Comparison of ENCODE assay signal across 8 cellular contexts in the genomic region with DNA sequence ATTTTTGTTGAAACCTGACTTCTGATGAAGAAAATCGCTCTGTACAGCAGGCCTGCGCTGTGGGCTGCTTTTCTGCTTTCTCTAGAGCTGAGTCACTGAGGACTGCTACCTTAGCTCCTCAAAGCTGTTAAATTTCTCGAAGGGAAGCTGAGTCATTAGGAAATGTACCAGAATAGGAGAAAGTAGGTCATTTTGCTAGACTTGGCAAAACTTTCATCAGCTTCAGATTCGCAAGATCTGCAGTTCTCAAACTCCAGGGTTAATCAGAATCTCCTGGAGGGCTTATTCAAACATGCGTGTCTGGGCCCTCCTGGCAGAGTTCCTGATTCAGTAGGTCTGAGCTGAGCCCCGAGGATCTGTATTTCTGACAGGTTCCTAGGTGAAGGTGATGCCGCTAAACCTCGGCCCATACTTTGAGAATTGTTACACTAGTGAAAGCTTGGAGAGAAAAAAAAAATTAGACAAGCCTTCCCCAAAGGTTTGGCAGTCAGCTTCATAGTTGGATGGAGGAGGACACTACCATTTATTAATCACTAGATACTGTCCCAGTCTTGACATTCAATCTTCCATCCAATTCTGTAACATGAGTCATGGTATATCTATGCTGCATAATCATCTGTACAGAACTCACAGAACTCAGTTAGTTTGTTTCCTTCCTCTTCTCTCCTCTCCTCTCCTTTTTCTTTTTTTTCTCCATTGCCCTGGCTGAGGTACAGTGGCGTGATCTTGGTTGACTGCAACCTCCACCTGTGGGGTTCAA.
DNase-seq lines count a peak whose midpoint lies in the region; ATAC-seq, FAIRE-seq and TF ChIP-seq lines count a peak whose summit lies in the region.

No MANE protein-coding gene starts in this region.

- H3K4me3 ChIP-seq in keratinocyte (ENCODE audit: control insufficient read depth in 2 of 3, extremely low read depth in 1 of 3, insufficient read depth in 2 of 3, low read depth in 1 of 3, low read length in 3 of 3) = peak overlapping the region in 2 of 3 experiments; percentile 29 to 55
- no peak overlapping the region for H3K4me3 ChIP-seq in suprapubic skin

- no peaks in the 10 kb centered on the region for H3K36me3 Mint-ChIP-seq in activated CD8-positive, alpha-beta T cell treated with anti-CD3 and anti-CD28 coated beads for 36 hours (ENCODE audit: low read depth)
- H3K36me3 Mint-ChIP-seq in activated CD8-positive, alpha-beta T cell treated with anti-CD3 and anti-CD28 coated beads, Interleukin-2, amount 10 ng/mL, durations not matched to agents 7 days and 5 days (ENCODE audit: low read depth) = no peaks in the 10 kb centered on the region

- 38% methylated on average over 8 of the region's 9 CpGs for WGBS in suprapubic skin

- peak overlapping the region; percentile 77 for H3K4me2 ChIP-seq in keratinocyte (ENCODE audit: control insufficient read depth, extremely low read depth, insufficient read depth, low read depth, low read length)

- H3K27ac ChIP-seq in keratinocyte (ENCODE audit: control insufficient read depth, insufficient read depth, low read length) (peak overlapping the region; percentile 71), suprapubic skin (peak overlapping the region; percentile 57)

- no peak overlapping the region for H3K4me3 Mint-ChIP-seq in activated CD8-positive, alpha-beta T cell treated with anti-CD3 and anti-CD28 coated beads for 36 hours
- no peak overlapping the region for H3K4me3 Mint-ChIP-seq in activated CD8-positive, alpha-beta T cell treated with anti-CD3 and anti-CD28 coated beads, Interleukin-2, amount 10 ng/mL, durations not matched to agents 7 days and 5 days

- DNase-seq in activated CD8-positive, alpha-beta T cell treated with anti-CD3 and anti-CD28 coated beads for 36 hours = peak; percentile 14
- DNase-seq in activated CD8-positive, alpha-beta T cell treated with anti-CD3 and anti-CD28 coated beads, Interleukin-2, amount 10 ng/mL, durations not matched to agents 7 days and 5 days = no peak
- peak; percentile 71 for DNase-seq in amniotic stem cell (lab: John Stamatoyannopoulos, UW)
- no peak for DNase-seq in keratinocyte (ENCODE audit: low read depth, low spot score)
- no peak for DNase-seq in suprapubic skin (ENCODE audit: low spot score in 2 of 2)

- H3K9me3 ChIP-seq in keratinocyte (ENCODE audit: control insufficient read depth, low read depth, low read length) (no peaks in the 10 kb centered on the region), suprapubic skin (no peaks in the 10 kb centered on the region)

- peak overlapping the region; percentile 11 for H3K9ac ChIP-seq in keratinocyte (ENCODE audit: control insufficient read depth, extremely low read depth, insufficient read depth, low read length)

- CTCF ChIA-PET in activated CD8-positive, alpha-beta T cell treated with anti-CD3 and anti-CD28 coated beads for 36 hours (lab: Charles Lee) = no interaction called here
- CTCF ChIA-PET in activated CD8-positive, alpha-beta T cell treated with anti-CD3 and anti-CD28 coated beads, Interleukin-2, amount 10 ng/mL, durations not matched to agents 7 days and 5 days (lab: Charles Lee) = no interaction called here

- peak; percentile 93 for FAIRE-seq in keratinocyte (lab: Jason Lieb, UNC)

- no peak for TF ChIP-seq EP300 in suprapubic skin (IDR thresholded peaks at IDR 0.05)

- intact Hi-C loops in activated CD8-positive, alpha-beta T cell treated with anti-CD3 and anti-CD28 coated beads for 36 hours (cut with micrococcal nuclease) = no loop called here

- POLR2A ChIA-PET in activated CD8-positive, alpha-beta T cell treated with anti-CD3 and anti-CD28 coated beads for 36 hours (lab: Charles Lee) = no interaction called here
- POLR2A ChIA-PET in activated CD8-positive, alpha-beta T cell treated with anti-CD3 and anti-CD28 coated beads, Interleukin-2, amount 10 ng/mL, durations not matched to agents 7 days and 5 days (lab: Charles Lee) = no interaction called here

- peak overlapping the region; percentile 8 for H2AFZ ChIP-seq in keratinocyte (ENCODE audit: control insufficient read depth, low read length)

- H3K79me2 ChIP-seq in keratinocyte (ENCODE audit: control insufficient read depth, insufficient read depth, low read length) = no peaks in the 10 kb centered on the region

- H4K20me1 ChIP-seq in keratinocyte (ENCODE audit: control insufficient read depth, extremely low read depth, insufficient read depth, low read length) = no peaks in the 10 kb centered on the region

- H3K27me3 ChIP-seq in keratinocyte (ENCODE audit: control insufficient read depth, extremely low read depth, insufficient read depth, low read length) = no peaks in the 10 kb centered on the region
- H3K27me3 ChIP-seq in suprapubic skin = no peaks in the 10 kb centered on the region

- TF ChIP-seq POLR2A in suprapubic skin (IDR thresholded peaks at IDR 0.05) = no peak

- H3K9me1 ChIP-seq in keratinocyte (ENCODE audit: control insufficient read depth, extremely low read depth, insufficient read depth, low read length) = no peaks in the 10 kb centered on the region

- no peaks in the 10 kb centered on the region for H3K27me3 Mint-ChIP-seq in activated CD8-positive, alpha-beta T cell treated with anti-CD3 and anti-CD28 coated beads for 36 hours
- H3K27me3 Mint-ChIP-seq in activated CD8-positive, alpha-beta T cell treated with anti-CD3 and anti-CD28 coated beads, Interleukin-2, amount 10 ng/mL, durations not matched to agents 7 days and 5 days (ENCODE audit: low read depth) = peaks cover 12% of the 10 kb centered on the region

- dilution Hi-C loops in keratinocyte (cut with MboI; ENCODE audit: extremely low pct_ligation_motif_present, low sequenced_read_pairs) = no loop called here

- TF ChIP-seq CTCF in activated CD8-positive, alpha-beta T cell treated with anti-CD3 and anti-CD28 coated beads for 36 hours (IDR thresholded peaks at IDR 0.05) = no peak
- TF ChIP-seq CTCF in keratinocyte (optimal IDR thresholded peaks at IDR 0.05 in 1 of 3, IDR thresholded peaks at IDR 0.05 in 1 of 3, conservative IDR thresholded peaks at IDR 0.05 in 1 of 3; ENCODE audit: extremely low read depth in 1 of 3, insufficient read depth in 2 of 3, low read length in 3 of 3) = no peak
- TF ChIP-seq CTCF in suprapubic skin (IDR thresholded peaks at IDR 0.05) = no peak

- H3K4me1 ChIP-seq in keratinocyte (ENCODE audit: control insufficient read depth, extremely low read depth, insufficient read depth, low read length) = peaks cover 23% of the 10 kb centered on the region
- H3K4me1 ChIP-seq in suprapubic skin = peaks cover 15% of the 10 kb centered on the region

- ATAC-seq in activated CD8-positive, alpha-beta T cell treated with anti-CD3 and anti-CD28 coated beads for 36 hours = peak; percentile 67
- ATAC-seq in activated CD8-positive, alpha-beta T cell treated with anti-CD3 and anti-CD28 coated beads, Interleukin-2, amount 10 ng/mL, durations not matched to agents 7 days and 5 days = no peak
- no peak for ATAC-seq in HG03097 (IDR thresholded peaks at IDR 0.05; ENCODE audit: low FRiP score, unreplicated experiment)
- ATAC-seq in HG03135 (IDR thresholded peaks at IDR 0.05; ENCODE audit: unreplicated experiment) = no peak
- no peak for ATAC-seq in GM21528 (IDR thresholded peaks at IDR 0.05; ENCODE audit: low FRiP score, unreplicated experiment)

- H3K27ac Mint-ChIP-seq in activated CD8-positive, alpha-beta T cell treated with anti-CD3 and anti-CD28 coated beads for 36 hours = no peak overlapping the region
- no peak overlapping the region for H3K27ac Mint-ChIP-seq in activated CD8-positive, alpha-beta T cell treated with anti-CD3 and anti-CD28 coated beads, Interleukin-2, amount 10 ng/mL, durations not matched to agents 7 days and 5 days

- peaks cover 5% of the 10 kb centered on the region for H3K4me1 Mint-ChIP-seq in activated CD8-positive, alpha-beta T cell treated with anti-CD3 and anti-CD28 coated beads for 36 hours (ENCODE audit: low read depth)
- H3K4me1 Mint-ChIP-seq in activated CD8-positive, alpha-beta T cell treated with anti-CD3 and anti-CD28 coated beads, Interleukin-2, amount 10 ng/mL, durations not matched to agents 7 days and 5 days (ENCODE audit: low read depth) = peaks cover 19% of the 10 kb centered on the region

- H3K9me3 Mint-ChIP-seq in activated CD8-positive, alpha-beta T cell treated with anti-CD3 and anti-CD28 coated beads for 36 hours = no peaks in the 10 kb centered on the region
- H3K9me3 Mint-ChIP-seq in activated CD8-positive, alpha-beta T cell treated with anti-CD3 and anti-CD28 coated beads, Interleukin-2, amount 10 ng/mL, durations not matched to agents 7 days and 5 days (ENCODE audit: insufficient read depth) = no peaks in the 10 kb centered on the region

- H3K36me3 ChIP-seq in keratinocyte (ENCODE audit: control insufficient read depth in 2 of 2, extremely low read depth in 1 of 2, insufficient read depth in 2 of 2, low read length in 2 of 2) (no peaks in the 10 kb centered on the region), suprapubic skin (no peaks in the 10 kb centered on the region)

Comparison
In these comparisons a context has a peak if more than half of its experiments do, and no peak if none do; other contexts are left out.
1. DNase-seq: peak in activated CD8-positive, alpha-beta T cell treated with anti-CD3 and anti-CD28 coated beads for 36 hours (single experiment) and amniotic stem cell (single experiment); none in activated CD8-positive, alpha-beta T cell treated with anti-CD3 and anti-CD28 coated beads, Interleukin-2, amount 10 ng/mL, durations not matched to agents 7 days and 5 days (single experiment), keratinocyte (single experiment) and suprapubic skin (0 of 2).